Comparison of ENCODE assay signal across 1 cellular context in genomic region chr13:31053098-31053497, GRCh38.
TF ChIP-seq lines count a peak whose summit lies in the region.

No MANE protein-coding gene starts in this region.

TF ChIP-seq in HCT116, 20 proteins besides CTCF, POLR2A, EP300 and RAD21 (continued from another document):
- TF ChIP-seq ATF3 (IDR thresholded peaks at IDR 0.05) (no peak), EZH2 (IDR thresholded peaks at IDR 0.05) (no peak)
